ENCODE assay signal across 14 cellular contexts in genomic region chr12:124640096-124640495, GRCh38.
DNase-seq lines count a peak whose midpoint lies in the region; ATAC-seq and TF ChIP-seq lines count a peak whose summit lies in the region.
"Had no signal": no experiment of that assay in that cellular context is flagged by ENCODE, and none has a peak within 500 bp of the region (broad histone marks: within the 10 kb centered on the region; RNA-seq: fewer than 3 reads in every experiment).

No MANE protein-coding gene starts in this region.

- no peak for ATAC-seq in HG03520 (IDR thresholded peaks at IDR 0.05; ENCODE audit: unreplicated experiment)
- ATAC-seq in HG03196 (IDR thresholded peaks at IDR 0.05; ENCODE audit: unreplicated experiment), result no peak
- ATAC-seq: GM12878 had no signal

- peak; percentile 71 for DNase-seq in ELR (ENCODE audit: low read depth)
- peak; percentile 47 to 61 for DNase-seq in NCI-H446 (lab: John Stamatoyannopoulos, UW)
- DNase-seq in dermis blood vessel endothelial cell, result peak; percentile 32
- peak; percentile 8 for DNase-seq in occipital lobe (lab: John Stamatoyannopoulos, UW)
- DNase-seq in NCI-H1694 (lab: John Stamatoyannopoulos, UW), result no peak
- no peak for DNase-seq in lower leg skin (ENCODE audit: low spot score in 2 of 2)
- DNase-seq: activated T-cell treated with anti-CD3 and anti-CD28 coated beads, Interleukin-2, amount 50 U/mL, for 48 hours; central memory CD4-positive, alpha-beta T cell; NCI-H187 treated with DMSO at 0.1 percent for 48 hours; Peyer's patch; thyroid gland had no signal

- intact Hi-C loops in lower leg skin (cut with DNase I; ENCODE audit: low total_unique reads), result no loop called here

- WGBS in lower leg skin, 2 donors, result 9 to 28% methylated on average over 4 of the region's 4 CpGs

- H3K4me3 ChIP-seq in lower leg skin (ENCODE audit: low read depth, poor library complexity, severe bottlenecking), result no peak overlapping the region
- H3K4me3 ChIP-seq: GM12878, Peyer's patch, thyroid gland had no signal

- TF ChIP-seq CTCF in lower leg skin (IDR thresholded peaks at IDR 0.05), result no peak

- TF ChIP-seq POLR2A in lower leg skin (IDR thresholded peaks at IDR 0.05), result no peak

Comparison
In these comparisons a context has a peak if more than half of its experiments do, and no peak if none do; other contexts are left out.
1. DNase-seq: peak in ELR (single experiment), NCI-H446 (2 of 2), dermis blood vessel endothelial cell (single experiment) and occipital lobe (single experiment); none in NCI-H1694 (single experiment) and lower leg skin (0 of 2).